1 cellular context compared by ENCODE assay signal in genomic region chr1:16183157-16183556, GRCh38.
TF ChIP-seq lines count a peak whose summit lies in the region.

No MANE protein-coding gene starts in this region.

TF ChIP-seq in K562, 482 proteins besides CTCF, POLR2A, EP300 and RAD21:
- no peak for TF ChIP-seq EP400 (IDR thresholded peaks at IDR 0.05)
- peak; percentile 82 for TF ChIP-seq ZNF24 (IDR thresholded peaks at IDR 0.05)
- TF ChIP-seq PHB (CRISPR knock-in tag; IDR thresholded peaks at IDR 0.05) = no peak
- TF ChIP-seq, protein P1, sequence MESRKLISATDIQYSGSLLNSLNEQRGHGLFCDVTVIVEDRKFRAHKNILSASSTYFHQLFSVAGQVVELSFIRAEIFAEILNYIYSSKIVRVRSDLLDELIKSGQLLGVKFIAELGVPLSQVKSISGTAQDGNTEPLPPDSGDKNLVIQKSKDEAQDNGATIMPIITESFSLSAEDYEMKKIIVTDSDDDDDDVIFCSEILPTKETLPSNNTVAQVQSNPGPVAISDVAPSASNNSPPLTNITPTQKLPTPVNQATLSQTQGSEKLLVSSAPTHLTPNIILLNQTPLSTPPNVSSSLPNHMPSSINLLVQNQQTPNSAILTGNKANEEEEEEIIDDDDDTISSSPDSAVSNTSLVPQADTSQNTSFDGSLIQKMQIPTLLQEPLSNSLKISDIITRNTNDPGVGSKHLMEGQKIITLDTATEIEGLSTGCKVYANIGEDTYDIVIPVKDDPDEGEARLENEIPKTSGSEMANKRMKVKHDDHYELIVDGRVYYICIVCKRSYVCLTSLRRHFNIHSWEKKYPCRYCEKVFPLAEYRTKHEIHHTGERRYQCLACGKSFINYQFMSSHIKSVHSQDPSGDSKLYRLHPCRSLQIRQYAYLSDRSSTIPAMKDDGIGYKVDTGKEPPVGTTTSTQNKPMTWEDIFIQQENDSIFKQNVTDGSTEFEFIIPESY (CRISPR knock-in tag; IDR thresholded peaks at IDR 0.05) = peak; percentile 43; the same call in 1 of the 2 replicates
- no peak for TF ChIP-seq FOS (IDR thresholded peaks at IDR 0.05; ENCODE audit: extremely low read depth, insufficient read length)
- no peak for TF ChIP-seq TEAD1 (CRISPR knock-in tag; IDR thresholded peaks at IDR 0.05)
- TF ChIP-seq STAT5B (CRISPR knock-in tag; IDR thresholded peaks at IDR 0.05) = no peak
